36 cellular contexts compared by ENCODE assay signal in genomic region chr12:13350381-13350780, GRCh38.
"Had no signal": no experiment of that assay in that cellular context is flagged by ENCODE, and none has a peak within 500 bp of the region (broad histone marks: within the 10 kb centered on the region; RNA-seq: fewer than 3 reads in every experiment).

No MANE protein-coding gene starts in this region.

- H3K27me3 ChIP-seq: adrenal gland, body of pancreas, brain microvascular endothelial cell, breast epithelium had no signal

- H3K4me1 Mint-ChIP-seq: activated B cell treated with CpG ODN at 0.5 μM for 24 hours; activated T-helper 17 cell treated with anti-CD3 and anti-CD28 coated beads, Interleukin-2, amount 50 U/mL, for 72 hours had no signal

- DNase-seq: activated B cell treated with CpG ODN at 0.5 μM for 24 hours; activated CD4-positive, alpha-beta memory T cell treated with anti-CD3 and anti-CD28 coated beads for 36 hours; activated CD4-positive, alpha-beta T cell treated with anti-CD3 and anti-CD28 coated beads for 4 hours; activated CD4-positive, alpha-beta T cell treated with anti-CD3 and anti-CD28 coated beads, Interleukin-2, amount 10 ng/mL, durations not matched to agents 24 days and 14 days; activated CD4-positive, alpha-beta T cell treated with anti-CD3 and anti-CD28 coated beads, Interleukin-2, amount 50 U/mL, for 1 hour; activated CD4-positive, alpha-beta T cell treated with anti-CD3 and anti-CD28 coated beads, Interleukin-2, amount 50 U/mL, for 4 hours; activated CD4-positive, CD25-positive, alpha-beta regulatory T cell treated with anti-CD3 and anti-CD28 coated beads, Interleukin-2, amount 50 U/mL, for 72 hours; activated CD8-positive, alpha-beta memory T cell treated with anti-CD3 and anti-CD28 coated beads, Interleukin-2, amount 50 U/mL, for 4 hours; activated CD8-positive, alpha-beta T cell treated with anti-CD3 and anti-CD28 coated beads for 36 hours; activated effector memory CD4-positive, alpha-beta T cell treated with anti-CD3 and anti-CD28 coated beads, Interleukin-2, amount 50 U/mL, for 16 hours; activated gamma-delta T cell treated with Interleukin-2 at 50 U/mL for 16 hours; activated naive CD4-positive, alpha-beta T cell; activated naive CD4-positive, alpha-beta T cell treated with anti-CD3 and anti-CD28 coated beads for 36 hours; activated naive CD4-positive, alpha-beta T cell treated with anti-CD3 and anti-CD28 coated beads, Interleukin-2, amount 50 U/mL, for 16 hours; activated naive CD8-positive, alpha-beta T cell treated with anti-CD3 and anti-CD28 coated beads for 36 hours; activated T-cell treated with anti-CD3 and anti-CD28 coated beads for 4 hours; activated T-cell treated with anti-CD3 and anti-CD28 coated beads, Interleukin-2, amount 50 U/mL, for 1 hour; activated T-cell treated with anti-CD3 and anti-CD28 coated beads, Interleukin-2, amount 50 U/mL, for 4 hours; activated T-cell treated with anti-CD3 and anti-CD28 coated beads, Interleukin-2, amount 50 U/mL, for 72 hours; adrenal gland; amniotic stem cell; aorta; body of pancreas; brain microvascular endothelial cell; central memory CD4-positive, alpha-beta T cell; T-helper 2 cell; T-helper 9 cell had no signal

- H3K4me3 Mint-ChIP-seq: activated B cell treated with CpG ODN at 0.5 μM for 24 hours; activated CD4-positive, alpha-beta memory T cell treated with anti-CD3 and anti-CD28 coated beads for 36 hours; activated CD4-positive, alpha-beta T cell treated with anti-CD3 and anti-CD28 coated beads, Interleukin-2, amount 10 ng/mL, durations not matched to agents 24 days and 14 days; activated CD8-positive, alpha-beta T cell treated with anti-CD3 and anti-CD28 coated beads for 36 hours; activated naive CD4-positive, alpha-beta T cell treated with anti-CD3 and anti-CD28 coated beads for 36 hours; activated naive CD8-positive, alpha-beta T cell treated with anti-CD3 and anti-CD28 coated beads for 36 hours; activated T-cell treated with anti-CD3 and anti-CD28 coated beads, Interleukin-2, amount 50 U/mL, for 4 hours; activated T-cell treated with anti-CD3 and anti-CD28 coated beads, Interleukin-2, amount 50 U/mL, for 72 hours; activated T-helper 1 cell treated with anti-CD3 and anti-CD28 coated beads, Interleukin-12 subunit alpha, Interleukin-12 subunit beta, Interleukin-2, Interleukin-4 antibody, amounts not matched to agents 30 ng/mL and 10 ng/mL and 1 ng/mL, durations not matched to agents 14 hours and 24 hours and 36 hours; activated T-helper 17 cell treated with anti-CD3 and anti-CD28 coated beads, Interleukin-2, amount 50 U/mL, for 72 hours; T-helper 1 cell treated with Interleukin-12 subunit alpha and Interleukin-12 subunit beta and Interleukin-4 antibody, amounts not matched to agents 30 μg/mL and 1 μg/mL, for 36 hours; T-helper 2 cell treated with Interferon-gamma antibody and Interleukin-4, amounts not matched to agents 5 μg/mL and 100 μg/mL, for 36 hours had no signal

- FAIRE-seq: astrocyte, TTC549 had no signal

- H3K36me3 ChIP-seq: adrenal gland, brain microvascular endothelial cell, breast epithelium had no signal

- H3K4me1 ChIP-seq: adrenal gland, body of pancreas, breast epithelium had no signal

- H3K9me3 Mint-ChIP-seq: activated B cell treated with CpG ODN at 0.5 μM for 24 hours; activated CD4-positive, alpha-beta memory T cell treated with anti-CD3 and anti-CD28 coated beads for 36 hours; activated CD8-positive, alpha-beta T cell treated with anti-CD3 and anti-CD28 coated beads for 36 hours; activated naive CD4-positive, alpha-beta T cell treated with anti-CD3 and anti-CD28 coated beads for 36 hours; activated naive CD8-positive, alpha-beta T cell treated with anti-CD3 and anti-CD28 coated beads for 36 hours; activated T-cell treated with anti-CD3 and anti-CD28 coated beads, Interleukin-2, amount 50 U/mL, for 4 hours; activated T-helper 1 cell treated with anti-CD3 and anti-CD28 coated beads, Interleukin-12 subunit alpha, Interleukin-12 subunit beta, Interleukin-2, Interleukin-4 antibody, amounts not matched to agents 30 ng/mL and 10 ng/mL and 1 ng/mL, durations not matched to agents 14 hours and 24 hours and 36 hours; activated T-helper 17 cell treated with anti-CD3 and anti-CD28 coated beads, Interleukin-2, amount 50 U/mL, for 72 hours; T-helper 1 cell treated with Interleukin-12 subunit alpha and Interleukin-12 subunit beta and Interleukin-4 antibody, amounts not matched to agents 30 μg/mL and 1 μg/mL, for 36 hours; T-helper 2 cell treated with Interferon-gamma antibody and Interleukin-4, amounts not matched to agents 5 μg/mL and 100 μg/mL, for 36 hours had no signal

- ATAC-seq: activated CD8-positive, alpha-beta T cell treated with anti-CD3 and anti-CD28 coated beads for 36 hours; activated naive CD4-positive, alpha-beta T cell treated with anti-CD3 and anti-CD28 coated beads, Interleukin-2, amount 50 U/mL, for 72 hours; activated T-cell treated with anti-CD3 and anti-CD28 coated beads, Interleukin-2, amount 50 U/mL, for 4 hours; activated T-cell treated with anti-CD3 and anti-CD28 coated beads, Interleukin-2, amount 50 U/mL, for 72 hours; activated T-helper 17 cell treated with anti-CD3 and anti-CD28 coated beads, Interleukin-2, amount 50 U/mL, for 72 hours; body of pancreas had no signal

- H3K9me3 ChIP-seq: adrenal gland, body of pancreas, breast epithelium had no signal

- H3K36me3 Mint-ChIP-seq: activated CD4-positive, alpha-beta memory T cell treated with anti-CD3 and anti-CD28 coated beads for 36 hours; activated naive CD8-positive, alpha-beta T cell treated with anti-CD3 and anti-CD28 coated beads for 36 hours had no signal

- H3K4me3 ChIP-seq: adrenal gland, body of pancreas, breast epithelium had no signal

- H3K27ac Mint-ChIP-seq: activated B cell treated with CpG ODN at 0.5 μM for 24 hours; activated CD4-positive, alpha-beta memory T cell treated with anti-CD3 and anti-CD28 coated beads for 36 hours; activated CD4-positive, alpha-beta T cell treated with anti-CD3 and anti-CD28 coated beads, Interleukin-2, amount 10 ng/mL, durations not matched to agents 24 days and 14 days; activated CD8-positive, alpha-beta T cell treated with anti-CD3 and anti-CD28 coated beads for 36 hours; activated naive CD4-positive, alpha-beta T cell treated with anti-CD3 and anti-CD28 coated beads for 36 hours; activated naive CD4-positive, alpha-beta T cell treated with anti-CD3 and anti-CD28 coated beads, Interleukin-2, amount 50 U/mL, for 72 hours; activated naive CD8-positive, alpha-beta T cell treated with anti-CD3 and anti-CD28 coated beads for 36 hours; activated T-cell treated with anti-CD3 and anti-CD28 coated beads, Interleukin-2, amount 50 U/mL, for 72 hours; activated T-helper 1 cell treated with anti-CD3 and anti-CD28 coated beads, Interleukin-12 subunit alpha, Interleukin-12 subunit beta, Interleukin-2, Interleukin-4 antibody, amounts not matched to agents 30 ng/mL and 10 ng/mL and 1 ng/mL, durations not matched to agents 14 hours and 24 hours and 36 hours; activated T-helper 17 cell treated with anti-CD3 and anti-CD28 coated beads, Interleukin-2, amount 50 U/mL, for 72 hours; T-helper 1 cell treated with Interleukin-12 subunit alpha and Interleukin-12 subunit beta and Interleukin-4 antibody, amounts not matched to agents 30 μg/mL and 1 μg/mL, for 36 hours; T-helper 2 cell treated with Interferon-gamma antibody and Interleukin-4, amounts not matched to agents 5 μg/mL and 100 μg/mL, for 36 hours had no signal

- H3K27ac ChIP-seq: adrenal gland, body of pancreas, brain microvascular endothelial cell, breast epithelium, VCaP had no signal
